Comparison of ENCODE assay signal across 27 cellular contexts in genomic region chr6:5345324-5345723, GRCh38.
"Had no signal": no experiment of that assay in that cellular context is flagged by ENCODE, and none has a peak within 500 bp of the region (broad histone marks: within the 10 kb centered on the region; RNA-seq: fewer than 3 reads in every experiment).

No MANE protein-coding gene starts in this region.

- ATAC-seq: left colon; left lung; natural killer cell; psoas muscle; right lobe of liver; stimulated activated memory B cell treated with anti-CD40 and anti-IgM and Interleukin-4, amounts not matched to agents 10 μg/mL and 1 μg/mL and 100 μg/mL, for 72 hours; stimulated activated naive CD8-positive, alpha-beta T cell treated with anti-CD3 and anti-CD28 coated beads, Interleukin-15, amount 100 ng/mL, for 72 hours had no signal

- H3K27ac ChIP-seq: left lung, neural progenitor cell, neutrophil, parathyroid adenoma, psoas muscle, right lobe of liver, tibial nerve, uterus had no signal

- H3K27me3 ChIP-seq: left lung, neural progenitor cell, neutrophil, right lobe of liver, tibial nerve, uterus had no signal

- H3K36me3 ChIP-seq: left lung, neural progenitor cell, neutrophil, right lobe of liver, tibial nerve, uterus had no signal

- H3K4me1 ChIP-seq: left lung, neural progenitor cell, psoas muscle, right lobe of liver, tibial nerve, uterus had no signal

- H3K9me3 ChIP-seq: neutrophil, right lobe of liver, tibial nerve, uterus had no signal

- H3K4me3 ChIP-seq: left lung, lung, neural progenitor cell, psoas muscle, right lobe of liver, smooth muscle cell, tibial nerve, uterus had no signal

- DNase-seq: hypothalamus; immature natural killer cell; kidney; left colon; left lung; mesendoderm; naive B cell; natural killer cell; nephron progenitor cell; occipital lobe; psoas muscle; right lobe of liver; stimulated activated CD4-positive, alpha-beta T cell treated with anti-CD3 and anti-CD28 coated beads, Interleukin-1b, Interleukin-23, amount 100 ng/mL, for 48 hours; stimulated activated CD4-positive, alpha-beta T cell treated with anti-CD3 and anti-CD28 coated beads, Interleukin-2, amount 100 ng/mL, for 48 hours; stimulated activated CD4-positive, alpha-beta T cell treated with anti-CD3 and anti-CD28 coated beads, Interleukin-4, amount 100 ng/mL, for 4 hours; stimulated activated CD8-positive, alpha-beta memory T cell treated with anti-CD3 and anti-CD28 coated beads, Interleukin-4, amount 100 ng/mL, for 48 hours; stimulated activated naive CD4-positive, alpha-beta T cell treated with Interleukin-2 at 50 U/mL for 16 hours; stimulated activated naive CD8-positive, alpha-beta T cell treated with anti-CD3 and anti-CD28 coated beads, Interleukin-15, amount 100 ng/mL, for 72 hours; substantia nigra; uterus had no signal
